8 cellular contexts compared by ENCODE assay signal in genomic region chr15:60362318-60363023, GRCh38. TPM values are rescaled to one million over a fixed set of nuclear protein-coding genes. Genes with fewer than 3 reads are reported as not detected.
DNase-seq lines count a peak whose midpoint lies in the region; ATAC-seq and TF ChIP-seq lines count a peak whose summit lies in the region.

No MANE protein-coding gene starts in this region.

- TF ChIP-seq CTCF in BJ (IDR thresholded peaks at IDR 0.05; ENCODE audit: insufficient read depth, low read depth, low read length) = no peak
- TF ChIP-seq CTCF in mammary epithelial cell (conservative IDR thresholded peaks at IDR 0.05 in 1 of 2, IDR thresholded peaks at IDR 0.05 in 1 of 2; ENCODE audit: extremely low read depth in 1 of 2, insufficient read depth in 1 of 2, low read depth in 1 of 2, low read length in 2 of 2) = no peak
- TF ChIP-seq CTCF in GM10248 (IDR thresholded peaks at IDR 0.05; ENCODE audit: control extremely low read depth, extremely low read depth, low read depth, missing control alignments) = no peak

- H3K4me1 Mint-ChIP-seq in natural killer cell treated with Interleukin-12 subunit alpha and Interleukin-12 subunit beta and Interleukin-15 and Interleukin-18, amount 100 ng/mL, for 72 hours (ENCODE audit: low read depth in 2 of 2) = peaks cover 9 to 30% of the 10 kb centered on the region in 2 donors

- H3K9me3 ChIP-seq in mammary epithelial cell (replicated peaks; ENCODE audit: insufficient read depth, low read length) = no peaks in the 10 kb centered on the region

- 65% methylated on average over 8 of the region's 8 CpGs for WGBS in mammary epithelial cell (ENCODE audit: low coverage, missing lambda C conversion rate)

- intact Hi-C loops in mammary epithelial cell (cut with micrococcal nuclease) = no loop called here

- CTCF ChIA-PET in BJ (lab: Yijun Ruan, JAX) = interaction anchor here (0.9 to 4.6 kb wide), 8 partner anchors 9 to 159 kb away, joined by 3 to 33 read pairs (median 6); no protein-coding TSS in a partner anchor
- CTCF ChIA-PET in mammary epithelial cell (lab: Charles Lee; ENCODE audit: low non-redundant PET) = no interaction called here
- CTCF ChIA-PET in GM10248 (lab: Yijun Ruan, JAX) = interaction anchor here (1.1 to 7.7 kb wide), 11 partner anchors 9 to 1472 kb away, joined by 3 to 109 read pairs (median 5); no protein-coding TSS in a partner anchor

- peak overlapping the region; percentile 18 for H3K4me3 Mint-ChIP-seq in natural killer cell treated with Interleukin-12 subunit alpha and Interleukin-12 subunit beta and Interleukin-15 and Interleukin-18, amount 100 ng/mL, for 72 hours

- no peak overlapping the region for H3K9ac ChIP-seq in mammary epithelial cell (ENCODE audit: insufficient read depth, low read length)

- peaks cover 19% of the 10 kb centered on the region for H3K4me1 ChIP-seq in mammary epithelial cell (ENCODE audit: insufficient read depth, low read length)

- H3K27me3 Mint-ChIP-seq in natural killer cell treated with Interleukin-12 subunit alpha and Interleukin-12 subunit beta and Interleukin-15 and Interleukin-18, amount 100 ng/mL, for 72 hours = no peaks in the 10 kb centered on the region

- H4K20me1 ChIP-seq in mammary epithelial cell (ENCODE audit: insufficient read depth, low read length) = peaks cover 44% of the 10 kb centered on the region

- H3K4me3 ChIP-seq in BJ (ENCODE audit: low read depth, low read length) = no peak overlapping the region
- no peak overlapping the region for H3K4me3 ChIP-seq in mammary epithelial cell (replicated peaks in 1 of 3; ENCODE audit: insufficient read depth in 1 of 3, low read depth in 2 of 3, low read length in 3 of 3)

- ATAC-seq in natural killer cell treated with Interleukin-12 subunit alpha and Interleukin-12 subunit beta and Interleukin-15 and Interleukin-18, amount 100 ng/mL, for 72 hours = peak; percentile 61 to 96
- no peak for ATAC-seq in GM19328 (IDR thresholded peaks at IDR 0.05; ENCODE audit: unreplicated experiment)

- H3K79me2 ChIP-seq in mammary epithelial cell (ENCODE audit: insufficient read depth, low read length) = peaks cover 72% of the 10 kb centered on the region

- H2AFZ ChIP-seq in mammary epithelial cell (ENCODE audit: low read depth, low read length) = no peak overlapping the region

- in situ Hi-C loops in mammary epithelial cell (cut with MboI; ENCODE audit: low sequenced_read_pairs in 2 of 2) = loop anchor here in 1 of 2 donors (25.0 kb wide), 1 partner anchor 100 kb away; no protein-coding TSS in a partner anchor

- H3K9me3 Mint-ChIP-seq in natural killer cell treated with Interleukin-12 subunit alpha and Interleukin-12 subunit beta and Interleukin-15 and Interleukin-18, amount 100 ng/mL, for 72 hours = no peaks in the 10 kb centered on the region

- POLR2A ChIA-PET in BJ (lab: Charles Lee) (interaction anchor here (0.6 to 1.2 kb wide), 4 partner anchors 9 to 669 kb away, joined by 3 to 17 read pairs (median 3); no protein-coding TSS in a partner anchor), GM10248 (lab: Yijun Ruan, JAX) (interaction anchor here (1.2 kb wide), 1 partner anchor 116 kb away, joined by 3 read pairs; the partner anchor contains the start of gene ICE2)

- peak overlapping the region; percentile 73 for H3K27ac ChIP-seq in mammary epithelial cell (ENCODE audit: insufficient read depth, low read depth, low read length)

- H3K36me3 ChIP-seq in BJ (ENCODE audit: control insufficient read depth, insufficient read depth, low read length) (peaks cover 20% of the 10 kb centered on the region), mammary epithelial cell (ENCODE audit: insufficient read depth, low read length) (peaks cover 66% of the 10 kb centered on the region)

- peak overlapping the region in 1 of 2 donors; percentile 75 for H3K27ac Mint-ChIP-seq in natural killer cell treated with Interleukin-12 subunit alpha and Interleukin-12 subunit beta and Interleukin-15 and Interleukin-18, amount 100 ng/mL, for 72 hours

- BruUV-seq in mammary epithelial cell (replicated peaks; lab: Mats Ljungman, UMichigan) = TSS peak; percentile 1

- no peaks in the 10 kb centered on the region for H3K27me3 ChIP-seq in BJ (ENCODE audit: control insufficient read depth, insufficient read depth, low read length)
- H3K27me3 ChIP-seq in mammary epithelial cell (ENCODE audit: insufficient read depth, low read length) = no peaks in the 10 kb centered on the region

- H3K4me2 ChIP-seq in mammary epithelial cell (ENCODE audit: insufficient read depth, low read depth, low read length) = no peak overlapping the region

- dilution Hi-C loops in mammary epithelial cell (cut with HindIII; ENCODE audit: low sequenced_read_pairs) = no loop called here

- no peaks in the 10 kb centered on the region for H3K36me3 Mint-ChIP-seq in natural killer cell treated with Interleukin-12 subunit alpha and Interleukin-12 subunit beta and Interleukin-15 and Interleukin-18, amount 100 ng/mL, for 72 hours

- DNase-seq in BJ (ENCODE audit: low read depth) = peak; percentile 63
- DNase-seq in NCI-H69 (lab: John Stamatoyannopoulos, UW) = peak; percentile 40
- peak; percentile 77 for DNase-seq in mammary epithelial cell
- DNase-seq in natural killer cell treated with Interleukin-12 subunit alpha and Interleukin-12 subunit beta and Interleukin-15 and Interleukin-18, amount 100 ng/mL, for 72 hours (ENCODE audit: low spot score) = no peak
- no peak for DNase-seq in anterior cingulate cortex (lab: John Stamatoyannopoulos, UW)
- DNase-seq in NOMO-1 treated with dmso at 0.1 percent for 144 hours (lab: John Stamatoyannopoulos, UW; ENCODE audit: unreplicated experiment) = no peak
- no peak for DNase-seq in GM10248 (ENCODE audit: extremely low spot score)

RNA-seq across cellular contexts. Expression of gene ANXA2, which starts 35.3 kb away (rescaled TPM):
- polyA plus RNA-seq in BJ (2011; rRNA removed) (5,886 and 6,474 TPM in 2 replicates), mammary epithelial cell (10,424 TPM)
- polyA minus RNA-seq in BJ (2011; rRNA and poly(A)+ RNA removed) = 2,251 and 4,059 TPM in 2 replicates
- total RNA-seq in mammary epithelial cell = 1,000 to 10,000 TPM; 5,384 to 5,597 TPM
- 5,891 TPM for polyA minus RNA-seq in mammary epithelial cell
- total RNA-seq in natural killer cell treated with Interleukin-12 subunit alpha and Interleukin-12 subunit beta and Interleukin-15 and Interleukin-18, amount 100 ng/mL, for 72 hours = 100 to 1,000 TPM in 1 of 2 donors, 10 to 100 TPM in 1; 95.1 to 137 TPM

Comparison
In these comparisons a context has a peak if more than half of its experiments do, and no peak if none do; other contexts are left out.
1. DNase-seq: peak in BJ (single experiment), NCI-H69 (single experiment) and mammary epithelial cell (single experiment); none in natural killer cell treated with Interleukin-12 subunit alpha and Interleukin-12 subunit beta and Interleukin-15 and Interleukin-18, amount 100 ng/mL, for 72 hours (single experiment), anterior cingulate cortex (0 of 58), NOMO-1 treated with dmso at 0.1 percent for 144 hours (single experiment) and GM10248 (single experiment).
2. RNA of gene ANXA2, which starts 35.3 kb away (total RNA-seq): 5,384 to 5,597 TPM in mammary epithelial cell; 95.1 to 137 TPM in natural killer cell treated with Interleukin-12 subunit alpha and Interleukin-12 subunit beta and Interleukin-15 and Interleukin-18, amount 100 ng/mL, for 72 hours; every median in the first group is over 10 times any median in the second.